In genomic region chr10:98055875-98056516, GRCh38 we compare ENCODE assay signal across 12 cellular contexts. TPM values are rescaled to one million over a fixed set of nuclear protein-coding genes. Genes with fewer than 3 reads are reported as not detected.
DNase-seq lines count a peak whose midpoint lies in the region; ATAC-seq, FAIRE-seq and TF ChIP-seq lines count a peak whose summit lies in the region.
"Had no signal": no experiment of that assay in that cellular context is flagged by ENCODE, and none has a peak within 500 bp of the region (broad histone marks: within the 10 kb centered on the region; RNA-seq: fewer than 3 reads in every experiment).

No MANE protein-coding gene starts in this region.

- no peaks in the 10 kb centered on the region for H3K9me3 ChIP-seq in tibial nerve
- H3K9me3 ChIP-seq: transverse colon had no signal

- peak; percentile 56 for ATAC-seq in GM19324 (IDR thresholded peaks at IDR 0.05; ENCODE audit: low FRiP score, unreplicated experiment)
- ATAC-seq in foreskin keratinocyte = peak; percentile 54
- ATAC-seq in GM18520 (IDR thresholded peaks at IDR 0.05; ENCODE audit: unreplicated experiment) = no peak
- ATAC-seq: T-cell had no signal

- H3K4me3 ChIP-seq in tibial nerve = no peak overlapping the region
- H3K4me3 ChIP-seq: skin epidermis, transverse colon had no signal

- FAIRE-seq in H54 (lab: Jason Lieb, UNC) = no peak

- no peak for TF ChIP-seq CTCF in foreskin keratinocyte (conservative IDR thresholded peaks at IDR 0.05)
- TF ChIP-seq CTCF in tibial nerve (IDR thresholded peaks at IDR 0.05) = no peak

- no peak for TF ChIP-seq POLR2A in H54 (IDR thresholded peaks at IDR 0.05; ENCODE audit: low read depth, low read length)
- no peak for TF ChIP-seq POLR2A in tibial nerve (IDR thresholded peaks at IDR 0.05)

- DNase-seq in Caki2 (ENCODE audit: low read depth) (peak; percentile 52), SK-MEL-5 (ENCODE audit: low read depth, low spot score) (peak; percentile 22), foreskin keratinocyte (peak in 1 of 2 donors; percentile 13), H54 (ENCODE audit: insufficient read length, low spot score) (no peak), HCEC 1CT (no peak), tibial nerve (ENCODE audit: low spot score in 2 of 2) (no peak)
- DNase-seq: aorta, transverse colon had no signal

- in situ Hi-C loops in Caki2 (cut with HindIII; ENCODE audit: low pct_unique_long_range_greater_than_20kb, low sequenced_read_pairs) = no loop called here
- in situ Hi-C loops in SK-MEL-5 (cut with HindIII; ENCODE audit: low pct_unique_long_range_greater_than_20kb, low sequenced_read_pairs) = no loop called here

- H3K4me1 ChIP-seq in foreskin keratinocyte = no peaks in the 10 kb centered on the region
- H3K4me1 ChIP-seq in tibial nerve = peaks cover 0 to 10% (median 4%) of the 10 kb centered on the region in 4 donors
- H3K4me1 ChIP-seq: transverse colon had no signal

- WGBS in tibial nerve, 2 donors = 43 to 44% methylated on average over 4 of the region's 4 CpGs

- TF ChIP-seq EP300 in tibial nerve (IDR thresholded peaks at IDR 0.05) = no peak

- no peaks in the 10 kb centered on the region for H3K36me3 ChIP-seq in tibial nerve
- H3K36me3 ChIP-seq: transverse colon had no signal

- H3K27me3 ChIP-seq in foreskin keratinocyte (peaks cover 8% of the 10 kb centered on the region), tibial nerve (peaks cover 0 to 11% of the 10 kb centered on the region in 2 donors)

- no peak overlapping the region for H3K27ac ChIP-seq in foreskin keratinocyte
- no peak overlapping the region for H3K27ac ChIP-seq in tibial nerve
- H3K27ac ChIP-seq: skin epidermis, transverse colon had no signal

RNA-seq across cellular contexts. Expression of gene CRTAC1, which starts 25.6 kb away (rescaled TPM):
- not detected in 2 replicates for total RNA-seq in Caki2 (2014; rRNA removed; shearing (Covaris generic); ENCODE audit: low replicate concordance)
- total RNA-seq in SK-MEL-5 (2014; rRNA removed; shearing (Covaris generic)) = 1.8 and 2.6 TPM in 2 replicates
- polyA plus RNA-seq in SK-MEL-5 (2015; cell fraction: cytosol; rRNA removed) = 7.8 and 9.0 TPM in 2 replicates
- polyA plus RNA-seq in SK-MEL-5 (2015; cell fraction: nucleus; rRNA removed) = 0.69 and 2.6 TPM in 2 replicates
- total RNA-seq in foreskin keratinocyte = not detected in 2 replicates
- not detected in 2 replicates for polyA plus RNA-seq in foreskin keratinocyte
- 10 to 100 TPM; 17.5 to 35.1 (median 22.9) TPM for total RNA-seq in tibial nerve

Comparison
In these comparisons a context has a peak if more than half of its experiments do, and no peak if none do; other contexts are left out.
1. DNase-seq: peak in Caki2 (single experiment) and SK-MEL-5 (single experiment); none in H54 (single experiment), HCEC 1CT (single experiment) and tibial nerve (0 of 2).